Comparison of ENCODE assay signal across 21 cellular contexts in the genomic region with DNA sequence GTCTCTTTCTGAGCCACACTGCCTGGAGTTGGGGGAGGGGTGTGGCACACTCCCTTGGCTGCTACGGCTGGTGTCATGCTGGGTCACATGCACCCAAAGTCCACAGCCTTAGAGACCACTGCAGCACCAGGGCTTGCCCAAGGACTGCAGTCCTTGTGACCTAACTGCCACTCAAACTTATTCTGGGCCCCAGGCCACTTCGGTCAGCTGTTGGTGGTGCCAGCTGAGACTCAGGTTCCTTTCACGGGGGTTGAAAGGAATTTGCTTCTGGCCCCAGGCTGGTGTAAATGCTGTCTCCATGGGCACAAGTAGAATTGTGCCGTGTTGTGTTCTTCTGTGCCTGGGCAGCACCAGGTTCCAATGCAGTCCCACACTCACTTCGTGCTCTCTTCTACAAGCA. TPM values are rescaled to one million over a fixed set of nuclear protein-coding genes. Genes with fewer than 3 reads are reported as not detected.
DNase-seq lines count a peak whose midpoint lies in the region; ATAC-seq and TF ChIP-seq lines count a peak whose summit lies in the region.
"Had no signal": no experiment of that assay in that cellular context is flagged by ENCODE, and none has a peak within 500 bp of the region (broad histone marks: within the 10 kb centered on the region; RNA-seq: fewer than 3 reads in every experiment).

No MANE protein-coding gene starts in this region.

- in situ Hi-C loops in transverse colon (cut with MboI; ENCODE audit: low pct_ligation_motif_present in 1 of 4, low pct_unique_long_range_greater_than_20kb in 1 of 4, low sequenced_read_pairs in 3 of 4), result no loop called here

- TF ChIP-seq CTCF in endothelial cell (IDR thresholded peaks at IDR 0.05; ENCODE audit: unreplicated experiment) (no peak), heart right ventricle (IDR thresholded peaks at IDR 0.05) (no peak), transverse colon (IDR thresholded peaks at IDR 0.05) (no peak)

- H3K27me3 Mint-ChIP-seq in endothelial cell (ENCODE audit: unreplicated experiment), result no peaks in the 10 kb centered on the region
- H3K27me3 Mint-ChIP-seq: CD4-positive, CD25-positive, alpha-beta regulatory T cell had no signal

- peaks cover 21% of the 10 kb centered on the region for H3K9me3 Mint-ChIP-seq in endothelial cell (ENCODE audit: unreplicated experiment)

- WGBS in heart right ventricle, 2 donors, result 49 to 77% methylated on average over 5 of the region's 5 CpGs
- WGBS in transverse colon (ENCODE audit: low coverage in 1 of 2), 2 donors, result 92% methylated on average over 5 of the region's 5 CpGs; no CpG with 5 or more reads in 1 of the 2 donors

- no peak overlapping the region for H3K27ac Mint-ChIP-seq in endothelial cell (ENCODE audit: unreplicated experiment)
- H3K27ac Mint-ChIP-seq: CD4-positive, CD25-positive, alpha-beta regulatory T cell; H9; HFFc6 had no signal

- H3K36me3 ChIP-seq in heart right ventricle (peaks cover 0 to 63% (median 15%) of the 10 kb centered on the region in 9 donors), skeletal muscle tissue (ENCODE audit: control insufficient read depth in 3 of 3, insufficient read depth in 3 of 3, low read length in 3 of 3) (peaks cover 0 to 10% (median 6%) of the 10 kb centered on the region in 3 donors), transverse colon (peaks cover 0 to 14% (median 2%) of the 10 kb centered on the region in 4 donors), H7 (replicated peaks; ENCODE audit: control insufficient read depth, insufficient read depth, low read length) (no peaks in the 10 kb centered on the region)

- DNase-seq in endothelial cell (ENCODE audit: low spot score), result no peak
- DNase-seq in heart right ventricle, result peak; percentile 33 to 67
- DNase-seq in myocyte (ENCODE audit: low read depth), result peak; percentile 74
- no peak for DNase-seq in effector CD8-positive, alpha-beta T cell (lab: John Stamatoyannopoulos, UW)
- DNase-seq in transverse colon, result no peak
- no peak for DNase-seq in H7
- DNase-seq: DMS153, GM23248, H9, NCI-H1092 treated with DMSO at 0.1 percent for 48 hours, NCI-H1436, NCI-H187, NCI-H446, RPMI8226, SHP77 treated with DMSO at 0.1 percent for 48 hours had no signal

- H3K9me3 ChIP-seq in heart right ventricle (peaks cover 0 to 100% (median 64%) of the 10 kb centered on the region in 11 donors), skeletal muscle tissue (ENCODE audit: control insufficient read depth in 3 of 3, low read length in 3 of 3) (peaks cover 7 to 48% (median 10%) of the 10 kb centered on the region in 3 donors), transverse colon (peaks cover 78 to 91% of the 10 kb centered on the region in 2 donors)

- H3K27ac ChIP-seq in heart right ventricle (peak overlapping the region in 8 of 10 donors; percentile 20 to 68 (median 46)), skeletal muscle tissue (ENCODE audit: low read depth, low read length) (peak overlapping the region; percentile 57), transverse colon (no peak overlapping the region)
- H3K27ac ChIP-seq: BLaER1, GM23248 had no signal

- peak overlapping the region; percentile 52 for H3K4me3 Mint-ChIP-seq in endothelial cell (ENCODE audit: unreplicated experiment)
- H3K4me3 Mint-ChIP-seq: H9, HFFc6 had no signal

- TF ChIP-seq EP300 in transverse colon (IDR thresholded peaks at IDR 0.05; ENCODE audit: low read depth), result no peak

- TF ChIP-seq POLR2A in transverse colon (IDR thresholded peaks at IDR 0.05), result no peak

- H3K27me3 ChIP-seq in heart right ventricle (no peaks in the 10 kb centered on the region), skeletal muscle tissue (ENCODE audit: control insufficient read depth in 3 of 3, insufficient read depth in 3 of 3, low read length in 3 of 3) (no peaks in the 10 kb centered on the region), transverse colon (no peaks in the 10 kb centered on the region), H7 (ENCODE audit: control insufficient read depth, insufficient read depth, low read length) (no peaks in the 10 kb centered on the region)
- H3K27me3 ChIP-seq: BLaER1 had no signal

- H3K36me3 Mint-ChIP-seq in endothelial cell (ENCODE audit: low read depth, unreplicated experiment), result peaks cover 52% of the 10 kb centered on the region

- intact Hi-C loops in heart right ventricle (cut with DNase I), result no loop called here
- intact Hi-C loops in transverse colon (cut with DNase I; ENCODE audit: low total_unique reads), result no loop called here

- H3K4me1 Mint-ChIP-seq in endothelial cell (ENCODE audit: unreplicated experiment), result no peaks in the 10 kb centered on the region
- H3K4me1 Mint-ChIP-seq: CD4-positive, CD25-positive, alpha-beta regulatory T cell; H9 had no signal

- H3K4me1 ChIP-seq in heart right ventricle (peaks cover 0 to 19% (median 3%) of the 10 kb centered on the region in 9 donors), skeletal muscle tissue (ENCODE audit: control insufficient read depth in 3 of 3, insufficient read depth in 3 of 3, low read length in 3 of 3) (peaks cover 5 to 18% (median 13%) of the 10 kb centered on the region in 3 donors), transverse colon (no peaks in the 10 kb centered on the region)
- H3K4me1 ChIP-seq: BLaER1 had no signal

- H3K4me3 ChIP-seq in heart right ventricle (no peak overlapping the region), skeletal muscle tissue (ENCODE audit: low read length in 3 of 3) (peak overlapping the region; percentile 33 to 57 (median 50)), transverse colon (no peak overlapping the region), H7 (ENCODE audit: insufficient read depth, low read depth, low read length) (no peak overlapping the region)
- H3K4me3 ChIP-seq: BLaER1, GM23248, K562 had no signal

- peak overlapping the region in 1 of 3 donors; percentile 34 for H3K9ac ChIP-seq in skeletal muscle tissue (ENCODE audit: low read depth in 1 of 3, low read length in 3 of 3)
- H3K9ac ChIP-seq: BLaER1, GM23248 had no signal

- peak; percentile 91 to 98 (median 96) for ATAC-seq in heart right ventricle

RNA-seq across cellular contexts. Expression of a gene that starts 9.5 kb away (rescaled TPM):
- total RNA-seq in endothelial cell (ENCODE audit: unreplicated experiment) (1.8 TPM), heart right ventricle (1 to 10 TPM; 1.9 to 6.5 (median 4.5) TPM), myocyte (0.36 and 1.0 TPM in 2 replicates), skeletal muscle tissue (1.0 TPM), transverse colon (10 to 100 TPM in 1 of 4 donors, under 1 TPM in 1, not detected in 2; 0.14 to 13.8 TPM)
- polyA plus RNA-seq in heart right ventricle, result 1 to 10 TPM in 1 of 2 donors, under 1 TPM in 1; 0.88 to 1.8 TPM
- polyA plus RNA-seq in myocyte (2012), result 0.61 TPM
- 0.15 TPM in 1 of 2 replicates, not detected in the other for total RNA-seq in H7 (2014; rRNA removed; shearing (Covaris generic))
- total RNA-seq: M059J had no signal

RNA-seq across cellular contexts. Expression of a gene that starts 10.9 kb away (rescaled TPM):
- total RNA-seq in endothelial cell (ENCODE audit: unreplicated experiment) (19.1 TPM), heart right ventricle (10 to 100 TPM; 18.6 to 27.4 (median 23.2) TPM), myocyte (22.8 and 33.6 TPM in 2 replicates), skeletal muscle tissue (15.1 TPM), transverse colon (10 to 100 TPM in 1 of 4 donors, 1 to 10 TPM in 2, under 1 TPM in 1; 0.75 to 25.9 (median 6.0) TPM)
- polyA plus RNA-seq in heart right ventricle, result 1 to 10 TPM; 2.4 to 2.7 TPM
- 8.3 TPM for polyA plus RNA-seq in myocyte (2012)
- 4.3 and 5.0 TPM in 2 replicates for total RNA-seq in H7 (2014; rRNA removed; shearing (Covaris generic))

RNA-seq across cellular contexts. Expression of a gene that starts 21.1 kb away (rescaled TPM):
- total RNA-seq in endothelial cell (ENCODE audit: unreplicated experiment), result 16.1 TPM
- 1 to 10 TPM; 5.4 to 9.1 (median 7.8) TPM for total RNA-seq in heart right ventricle
- polyA plus RNA-seq in heart right ventricle, result 1 to 10 TPM; 5.0 to 9.2 TPM
- total RNA-seq in myocyte, result 12.3 and 14.0 TPM in 2 replicates
- 11.4 TPM for polyA plus RNA-seq in myocyte (2012)
- total RNA-seq in skeletal muscle tissue, result 9.9 TPM
- total RNA-seq in transverse colon, result 1 to 10 TPM; 1.6 to 6.8 (median 5.1) TPM
- 10.6 and 12.5 TPM in 2 replicates for total RNA-seq in H7 (2014; rRNA removed; shearing (Covaris generic))

RNA-seq across cellular contexts. Expression of a gene that starts 31.4 kb away (rescaled TPM):
- total RNA-seq in endothelial cell (ENCODE audit: unreplicated experiment) (20.3 TPM), heart right ventricle (1 to 10 TPM; 1.7 to 7.7 (median 2.4) TPM), myocyte (3.4 and 5.4 TPM in 2 replicates), skeletal muscle tissue (13.6 TPM), transverse colon (10 to 100 TPM in 2 of 4 donors, 1 to 10 TPM in 1, under 1 TPM in 1; 0.75 to 19.1 (median 7.1) TPM)
- 10 to 100 TPM in 1 of 2 donors, 1 to 10 TPM in 1; 2.9 to 12.8 TPM for polyA plus RNA-seq in heart right ventricle
- polyA plus RNA-seq in myocyte (2012), result 6.3 TPM
- 15.1 and 18.1 TPM in 2 replicates for total RNA-seq in H7 (2014; rRNA removed; shearing (Covaris generic))

RNA-seq across cellular contexts. Expression of a gene that starts 33.2 kb away (rescaled TPM):
- total RNA-seq in endothelial cell (ENCODE audit: unreplicated experiment) (9.7 TPM), heart right ventricle (1 to 10 TPM; 3.1 to 6.4 (median 5.0) TPM), myocyte (16.2 and 17.8 TPM in 2 replicates), skeletal muscle tissue (9.9 TPM), transverse colon (10 to 100 TPM in 1 of 4 donors, 1 to 10 TPM in 3; 4.5 to 11.0 (median 5.9) TPM)
- polyA plus RNA-seq in heart right ventricle, result 1 to 10 TPM; 2.4 to 3.2 TPM
- polyA plus RNA-seq in myocyte (2012), result 12.5 TPM
- 7.2 and 9.3 TPM in 2 replicates for total RNA-seq in H7 (2014; rRNA removed; shearing (Covaris generic))

Comparison
In these comparisons a context has a peak if more than half of its experiments do, and no peak if none do; other contexts are left out.
1. DNase-seq: peak in heart right ventricle (2 of 2) and myocyte (single experiment); none in endothelial cell (single experiment), effector CD8-positive, alpha-beta T cell (single experiment), transverse colon (single experiment) and H7 (single experiment).
2. H3K27ac ChIP-seq: peak in heart right ventricle (8 of 10) and skeletal muscle tissue (single experiment); none in transverse colon (0 of 4).
3. H3K4me3 ChIP-seq: peak in skeletal muscle tissue (3 of 3); none in heart right ventricle (0 of 10), transverse colon (0 of 4) and H7 (single experiment).